Comparison of ENCODE assay signal across 1 cellular context in genomic region chr6:83633609-83634008, GRCh38.
TF ChIP-seq lines count a peak whose summit lies in the region.

No MANE protein-coding gene starts in this region.

TF ChIP-seq in GM12878, 131 proteins besides CTCF, POLR2A, EP300 and RAD21 (continued from another document):
- TF ChIP-seq E2F8 (IDR thresholded peaks at IDR 0.05; ENCODE audit: low read depth, partially characterized antibody), result no peak
- no peak for TF ChIP-seq MEF2A (IDR thresholded peaks at IDR 0.05; ENCODE audit: insufficient read depth, low read depth, low read length)
- no peak for TF ChIP-seq RUNX3 (IDR thresholded peaks at IDR 0.05; ENCODE audit: low read length)
- TF ChIP-seq ESRRA (IDR thresholded peaks at IDR 0.05; ENCODE audit: low read length), result no peak
- TF ChIP-seq E2F4 (IDR thresholded peaks at IDR 0.05; ENCODE audit: low read depth, low read length), result no peak
- TF ChIP-seq ZNF687 (IDR thresholded peaks at IDR 0.05), result no peak
- TF ChIP-seq POU2F2 (IDR thresholded peaks at IDR 0.05; ENCODE audit: borderline replicate concordance, low read depth, low read length), result no peak
- TF ChIP-seq ASH2L (IDR thresholded peaks at IDR 0.05; ENCODE audit: borderline replicate concordance, low read depth), result no peak
- no peak for TF ChIP-seq NFYA (IDR thresholded peaks at IDR 0.05; ENCODE audit: borderline replicate concordance, low read depth, low read length)
- no peak for TF ChIP-seq IRF5 (IDR thresholded peaks at IDR 0.05; ENCODE audit: borderline replicate concordance)
- no peak for TF ChIP-seq FOXM1 (IDR thresholded peaks at IDR 0.05; ENCODE audit: low read depth, low read length)
- TF ChIP-seq ZBTB33 (IDR thresholded peaks at IDR 0.05), result no peak
- no peak for TF ChIP-seq YY1 (IDR thresholded peaks at IDR 0.05; ENCODE audit: low read depth, low read length)
- no peak for TF ChIP-seq PBX3 (IDR thresholded peaks at IDR 0.05; ENCODE audit: insufficient replicate concordance, low read depth, low read length)
- TF ChIP-seq IRF3 (IDR thresholded peaks at IDR 0.05), result no peak
- no peak for TF ChIP-seq TAF1 (IDR thresholded peaks at IDR 0.05; ENCODE audit: borderline replicate concordance, low read depth, low read length)
